Comparison of ENCODE assay signal across 11 cellular contexts in the genomic region with DNA sequence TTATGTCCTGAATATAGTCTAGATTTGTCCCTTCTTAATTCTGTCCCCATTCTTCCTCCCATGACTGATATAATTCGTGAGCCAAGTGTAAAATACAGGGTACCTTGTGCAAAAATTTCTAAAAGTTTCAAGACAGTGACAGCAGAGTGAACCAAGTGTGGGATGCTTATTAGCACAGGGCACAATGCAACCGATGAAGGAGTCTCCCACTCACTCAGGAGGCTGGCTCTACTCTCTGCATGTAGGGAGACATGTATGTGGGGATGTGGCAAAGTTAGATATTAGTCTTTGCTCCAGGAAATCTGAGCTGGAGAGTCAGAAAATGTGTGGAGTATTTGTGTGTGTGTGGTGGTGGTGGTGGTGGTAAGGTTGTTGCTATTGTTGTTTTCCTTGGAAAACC.
"Had no signal": no experiment of that assay in that cellular context is flagged by ENCODE, and none has a peak within 500 bp of the region (broad histone marks: within the 10 kb centered on the region; RNA-seq: fewer than 3 reads in every experiment).

No MANE protein-coding gene starts in this region.

- H3K4me3 ChIP-seq: GM23248, GM23338, HAP-1 had no signal

- H3K9ac ChIP-seq: GM23248 had no signal

- H3K4me1 Mint-ChIP-seq: GM23338, H9 had no signal

- ATAC-seq: GM23338, HCT116 had no signal

- H3K36me3 ChIP-seq: HAP-1 had no signal

- H3K27ac Mint-ChIP-seq: GM23338, H9, HFFc6 had no signal

- H3K4me1 ChIP-seq: HAP-1 had no signal

- H2AFZ ChIP-seq: GM23248 had no signal

- H3K4me3 Mint-ChIP-seq: GM23338, H9, HFFc6 had no signal

- H3K4me2 ChIP-seq: GM23338 had no signal

- H3K27ac ChIP-seq: GM23248 had no signal

- DNase-seq: GM23248, GOT3, H7, H9, HCEC 1CT, HFFc6 had no signal

- H3K9me3 ChIP-seq: HAP-1 had no signal

- FAIRE-seq: H1, H54 had no signal
